ENCODE assay signal across 9 cellular contexts in the genomic region with DNA sequence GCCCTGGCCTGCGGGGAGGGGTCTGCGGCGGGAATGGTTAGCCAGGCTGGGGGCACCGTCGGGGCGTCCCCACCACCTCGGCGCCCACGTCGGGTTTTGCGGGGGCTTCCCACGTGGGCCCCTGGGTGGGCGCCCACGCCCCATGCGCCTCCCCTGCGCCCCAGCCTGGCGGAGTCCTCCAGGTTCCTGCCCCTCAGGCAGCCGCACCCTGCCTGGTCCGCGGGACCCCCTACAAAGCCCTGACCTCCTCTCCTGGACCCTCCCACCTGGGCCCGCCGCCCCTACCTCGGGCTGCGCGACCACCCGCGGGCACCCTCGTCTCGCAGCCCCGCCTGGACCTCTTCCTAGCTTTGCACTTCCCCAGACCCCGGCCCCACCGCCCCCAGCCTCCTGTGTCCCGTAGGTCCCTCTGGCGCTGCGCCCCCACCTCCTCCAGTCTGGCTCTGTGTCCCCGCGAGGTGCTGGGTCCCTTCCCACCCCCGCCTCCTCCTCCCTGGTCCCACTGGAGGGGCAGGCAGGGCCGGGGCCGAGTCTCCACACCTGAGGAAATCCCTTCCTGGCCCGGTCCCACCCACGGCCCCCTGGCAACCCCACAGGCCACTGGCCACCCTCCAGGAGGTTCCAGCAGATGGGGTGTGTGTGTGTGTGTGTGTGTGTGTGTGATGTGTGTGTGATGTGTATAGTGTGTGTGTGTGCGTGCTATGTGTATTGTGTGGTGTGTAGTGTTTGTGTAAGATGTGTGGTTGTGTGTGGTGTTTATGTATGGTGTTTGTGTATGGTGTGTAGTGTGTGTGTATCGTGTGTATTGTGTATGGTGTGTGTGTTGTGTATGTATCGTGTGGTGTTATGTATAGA. TPM values are rescaled to one million over a fixed set of nuclear protein-coding genes. Genes with fewer than 3 reads are reported as not detected.
DNase-seq lines count a peak whose midpoint lies in the region; TF ChIP-seq lines count a peak whose summit lies in the region.
"Had no signal": no experiment of that assay in that cellular context is flagged by ENCODE, and none has a peak within 500 bp of the region (broad histone marks: within the 10 kb centered on the region; RNA-seq: fewer than 3 reads in every experiment).

No MANE protein-coding gene starts in this region.

- H3K4me2 ChIP-seq in mammary epithelial cell (ENCODE audit: insufficient read depth, low read depth, low read length) = no peak overlapping the region

- no peaks in the 10 kb centered on the region for H3K79me2 ChIP-seq in mammary epithelial cell (ENCODE audit: insufficient read depth, low read length)

- no peaks in the 10 kb centered on the region for H3K9me3 ChIP-seq in breast epithelium
- H3K9me3 ChIP-seq in mammary epithelial cell (replicated peaks; ENCODE audit: insufficient read depth, low read length) = no peaks in the 10 kb centered on the region
- no peaks in the 10 kb centered on the region for H3K9me3 ChIP-seq in duodenal mucosa (ENCODE audit: control insufficient read depth in 1 of 2, low read length in 2 of 2)

- H3K27ac ChIP-seq in breast epithelium (peak overlapping the region; percentile 78 to 88), mammary epithelial cell (ENCODE audit: insufficient read depth, low read depth, low read length) (no peak overlapping the region), duodenal mucosa (ENCODE audit: low read depth, low read length) (no peak overlapping the region)

- no peaks in the 10 kb centered on the region for H3K27me3 ChIP-seq in breast epithelium
- no peaks in the 10 kb centered on the region for H3K27me3 ChIP-seq in mammary epithelial cell (ENCODE audit: insufficient read depth, low read length)
- no peaks in the 10 kb centered on the region for H3K27me3 ChIP-seq in duodenal mucosa (ENCODE audit: control insufficient read depth in 1 of 2, insufficient read depth in 2 of 2, low read length in 2 of 2)

- dilution Hi-C loops in mammary epithelial cell (cut with HindIII; ENCODE audit: low sequenced_read_pairs) = no loop called here

- H3K9ac ChIP-seq in mammary epithelial cell (ENCODE audit: insufficient read depth, low read length) (no peak overlapping the region), duodenal mucosa (ENCODE audit: low read depth in 1 of 2, low read length in 2 of 2) (peak overlapping the region; percentile 63 to 70)

- TF ChIP-seq POLR2A in breast epithelium (IDR thresholded peaks at IDR 0.05) = no peak

- H3K4me3 ChIP-seq in breast epithelium = peak overlapping the region; percentile 47 to 64 (median 57)
- H3K4me3 ChIP-seq in mammary epithelial cell (replicated peaks in 1 of 3; ENCODE audit: insufficient read depth in 1 of 3, low read depth in 2 of 3, low read length in 3 of 3) = no peak overlapping the region
- no peak overlapping the region for H3K4me3 ChIP-seq in duodenal mucosa (ENCODE audit: low read depth in 1 of 2, low read length in 2 of 2)

- H3K27me3 Mint-ChIP-seq in neural crest cell (ENCODE audit: low read depth) = peaks cover 26% of the 10 kb centered on the region

- H3K4me3 Mint-ChIP-seq in neural crest cell = no peak overlapping the region
- H3K4me3 Mint-ChIP-seq: CD4-positive, CD25-positive, alpha-beta regulatory T cell had no signal

- H2AFZ ChIP-seq in mammary epithelial cell (ENCODE audit: low read depth, low read length) = no peak overlapping the region

- no peaks in the 10 kb centered on the region for H3K36me3 Mint-ChIP-seq in neural crest cell (ENCODE audit: low read depth)
- H3K36me3 Mint-ChIP-seq: CD4-positive, CD25-positive, alpha-beta regulatory T cell had no signal

- BruUV-seq in mammary epithelial cell (replicated peaks; lab: Mats Ljungman, UMichigan) = no TSS peak

- TF ChIP-seq CTCF in breast epithelium (IDR thresholded peaks at IDR 0.05) (no peak), mammary epithelial cell (conservative IDR thresholded peaks at IDR 0.05 in 1 of 2, IDR thresholded peaks at IDR 0.05 in 1 of 2; ENCODE audit: extremely low read depth in 1 of 2, insufficient read depth in 1 of 2, low read depth in 1 of 2, low read length in 2 of 2) (no peak), neural crest cell (conservative IDR thresholded peaks at IDR 0.05) (no peak)

- CTCF ChIA-PET in mammary epithelial cell (lab: Charles Lee; ENCODE audit: low non-redundant PET) = interaction anchor here (0.6 kb wide), 1 partner anchor 22 kb away, joined by 3 read pairs; no protein-coding TSS in a partner anchor

- intact Hi-C loops in breast epithelium (cut with DNase I; ENCODE audit: low total_unique reads) (no loop called here), mammary epithelial cell (cut with micrococcal nuclease) (no loop called here)

- no peaks in the 10 kb centered on the region for H3K9me3 Mint-ChIP-seq in neural crest cell
- H3K9me3 Mint-ChIP-seq: CD4-positive, CD25-positive, alpha-beta regulatory T cell had no signal

- WGBS in mammary epithelial cell (ENCODE audit: low coverage, missing lambda C conversion rate) = 64% methylated on average over 9 of the region's 45 CpGs

- no peak overlapping the region for H3K27ac Mint-ChIP-seq in neural crest cell (ENCODE audit: unreplicated experiment)
- H3K27ac Mint-ChIP-seq: CD4-positive, CD25-positive, alpha-beta regulatory T cell had no signal

- no peaks in the 10 kb centered on the region for H4K20me1 ChIP-seq in mammary epithelial cell (ENCODE audit: insufficient read depth, low read length)

- H3K4me1 Mint-ChIP-seq in neural crest cell = peaks cover 20% of the 10 kb centered on the region

- in situ Hi-C loops in mammary epithelial cell (cut with MboI; ENCODE audit: low sequenced_read_pairs in 2 of 2) = no loop called here

- H3K36me3 ChIP-seq in breast epithelium = no peaks in the 10 kb centered on the region
- no peaks in the 10 kb centered on the region for H3K36me3 ChIP-seq in mammary epithelial cell (ENCODE audit: insufficient read depth, low read length)
- H3K36me3 ChIP-seq in duodenal mucosa (ENCODE audit: control insufficient read depth in 1 of 2, insufficient read depth in 2 of 2, low read length in 2 of 2) = no peaks in the 10 kb centered on the region

- DNase-seq in breast epithelium (ENCODE audit: low spot score in 2 of 2) (peak; percentile 34 to 51), mammary epithelial cell (no peak), neural crest cell (ENCODE audit: low read depth, low spot score) (peak; percentile 1), H4 (ENCODE audit: low spot score) (no peak), NCI-H526 (lab: John Stamatoyannopoulos, UW) (no peak), HPDE6-E6E7 (ENCODE audit: extremely low spot score) (no peak), NK-92 (lab: John Stamatoyannopoulos, UW; ENCODE audit: unreplicated experiment) (no peak)
- DNase-seq: CD4-positive, CD25-positive, alpha-beta regulatory T cell had no signal

- H3K4me1 ChIP-seq in breast epithelium = peaks cover 10 to 18% of the 10 kb centered on the region in 2 donors
- H3K4me1 ChIP-seq in mammary epithelial cell (ENCODE audit: insufficient read depth, low read length) = peaks cover 22% of the 10 kb centered on the region
- H3K4me1 ChIP-seq in duodenal mucosa (ENCODE audit: control insufficient read depth in 1 of 2, insufficient read depth in 2 of 2, low read length in 2 of 2) = peaks cover 21 to 22% of the 10 kb centered on the region in 2 donors

RNA-seq across cellular contexts. Expression of a gene that starts 11.8 kb away (rescaled TPM):
- total RNA-seq in breast epithelium (10 to 100 TPM; 63.0 to 92.1 (median 87.1) TPM), mammary epithelial cell (10 to 100 TPM; 26.6 to 68.7 TPM), neural crest cell (29.9 and 31.0 TPM in 2 replicates)
- polyA plus RNA-seq in mammary epithelial cell = 11.1 TPM
- polyA minus RNA-seq in mammary epithelial cell = 6.3 TPM
- total RNA-seq in H4 (2014; rRNA removed; shearing (Covaris generic)) = 18.6 and 30.3 TPM in 2 replicates

RNA-seq across cellular contexts. Expression of a gene that starts 40.2 kb away (rescaled TPM):
- total RNA-seq in breast epithelium (not detected), mammary epithelial cell (not detected), neural crest cell (0.07 TPM in 1 of 2 replicates, not detected in the other)
- not detected for polyA plus RNA-seq in mammary epithelial cell
- polyA minus RNA-seq in mammary epithelial cell = not detected
- total RNA-seq in H4 (2014; rRNA removed; shearing (Covaris generic)) = not detected in 2 replicates

RNA-seq across cellular contexts. Expression of a gene that starts 54.0 kb away (rescaled TPM):
- total RNA-seq in breast epithelium = 10 to 100 TPM; 20.6 to 59.3 (median 39.5) TPM
- total RNA-seq in mammary epithelial cell = 10 to 100 TPM; 26.5 to 51.5 TPM
- 63.8 TPM for polyA plus RNA-seq in mammary epithelial cell
- 22.6 TPM for polyA minus RNA-seq in mammary epithelial cell
- total RNA-seq in neural crest cell = 39.6 and 43.8 TPM in 2 replicates
- total RNA-seq in H4 (2014; rRNA removed; shearing (Covaris generic)) = 95.9 and 113 TPM in 2 replicates

RNA-seq across cellular contexts. Expression of a gene that starts 54.2 kb away (rescaled TPM):
- total RNA-seq in breast epithelium (10 to 100 TPM; 16.6 to 22.4 (median 19.7) TPM), mammary epithelial cell (10 to 100 TPM; 19.0 to 19.9 TPM), neural crest cell (21.2 and 24.7 TPM in 2 replicates)
- 12.6 TPM for polyA plus RNA-seq in mammary epithelial cell
- 3.8 TPM for polyA minus RNA-seq in mammary epithelial cell
- 13.9 and 22.3 TPM in 2 replicates for total RNA-seq in H4 (2014; rRNA removed; shearing (Covaris generic))

Comparison
In these comparisons a context has a peak if more than half of its experiments do, and no peak if none do; other contexts are left out.
1. DNase-seq: peak in breast epithelium (2 of 2) and neural crest cell (single experiment); none in mammary epithelial cell (single experiment), H4 (single experiment), NCI-H526 (0 of 2), HPDE6-E6E7 (single experiment) and NK-92 (single experiment).
2. H3K27ac ChIP-seq: peak in breast epithelium (2 of 2); none in mammary epithelial cell (single experiment) and duodenal mucosa (single experiment).
3. H3K4me3 ChIP-seq: peak in breast epithelium (3 of 3); none in mammary epithelial cell (0 of 3) and duodenal mucosa (0 of 2).